Comparison of ENCODE assay signal across 8 cellular contexts in the genomic region with DNA sequence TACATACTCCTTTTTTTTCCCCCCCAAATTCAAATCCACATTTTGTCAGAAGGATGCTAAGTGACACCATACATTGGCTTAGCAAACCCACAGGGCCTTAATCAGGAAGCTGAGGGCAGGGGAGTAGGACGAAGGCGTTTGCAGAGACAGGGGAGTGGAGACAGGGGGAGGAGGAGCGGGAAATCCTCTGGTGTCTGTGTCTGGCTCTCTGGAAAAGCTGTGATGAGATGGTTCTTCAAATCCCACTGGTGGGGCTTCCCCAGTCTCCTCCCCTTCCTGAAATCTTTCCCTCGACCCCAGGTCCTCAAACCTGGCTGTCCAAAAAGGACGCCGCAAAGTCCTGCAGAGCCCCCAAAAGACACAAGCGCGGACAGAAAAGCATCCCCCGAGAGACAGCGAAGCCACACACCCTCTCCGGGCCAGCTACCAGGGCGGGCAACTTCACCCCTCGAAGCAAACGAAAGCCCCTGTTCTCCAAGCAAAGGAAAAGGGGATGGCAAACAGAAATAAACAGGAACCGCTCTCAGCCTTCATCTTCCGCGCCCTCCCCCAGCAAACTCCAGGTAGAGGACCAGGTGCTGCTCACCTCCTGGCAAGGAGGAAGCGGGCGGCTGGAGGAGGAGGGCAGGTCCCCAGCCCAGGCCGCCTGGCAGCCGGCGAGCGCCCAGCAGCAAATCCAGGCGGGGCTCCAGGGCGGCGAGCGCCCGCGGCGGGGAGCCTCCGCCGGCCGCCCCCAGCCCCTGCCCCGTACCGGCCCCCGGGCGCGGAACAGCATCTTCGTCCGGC. TPM values are rescaled to one million over a fixed set of nuclear protein-coding genes. Genes with fewer than 3 reads are reported as not detected.
A peak's percentile ranks its signal among the peaks of the same experiment; 100 is the strongest.
DNase-seq lines count a peak whose midpoint lies in the region; ATAC-seq, FAIRE-seq and TF ChIP-seq lines count a peak whose summit lies in the region.

No MANE protein-coding gene starts in this region.

- in situ Hi-C loops in ACHN (cut with HindIII; ENCODE audit: low pct_ligation_motif_present, low pct_unique_long_range_greater_than_20kb, low sequenced_read_pairs), result no loop called here

- H3K4me1 ChIP-seq in hepatocyte (ENCODE audit: insufficient read depth) (no peaks in the 10 kb centered on the region), rectal smooth muscle tissue (ENCODE audit: control insufficient read depth, insufficient read depth, low read length) (no peaks in the 10 kb centered on the region)

- no peak overlapping the region for H3K27ac Mint-ChIP-seq in activated naive CD8-positive, alpha-beta T cell treated with anti-CD3 and anti-CD28 coated beads, Interleukin-2, amount 10 ng/mL, durations not matched to agents 7 days and 5 days

- H3K27me3 ChIP-seq in hepatocyte (peaks cover 7% of the 10 kb centered on the region), rectal smooth muscle tissue (ENCODE audit: control insufficient read depth, insufficient read depth, low read length) (no peaks in the 10 kb centered on the region)

- H3K4me3 ChIP-seq in hepatocyte (peak overlapping the region; percentile 75), rectal smooth muscle tissue (ENCODE audit: low read length) (peak overlapping the region; percentile 64)

- H3K36me3 Mint-ChIP-seq in activated naive CD8-positive, alpha-beta T cell treated with anti-CD3 and anti-CD28 coated beads, Interleukin-2, amount 10 ng/mL, durations not matched to agents 7 days and 5 days, result no peaks in the 10 kb centered on the region

- whole genome bisulfite sequencing in hepatocyte (ENCODE audit: low lambda C conversion rate, missing lambda C conversion rate), result 4% methylated on average over 19 of the region's 40 CpGs

- H3K4me3 Mint-ChIP-seq in activated naive CD8-positive, alpha-beta T cell treated with anti-CD3 and anti-CD28 coated beads, Interleukin-2, amount 10 ng/mL, durations not matched to agents 7 days and 5 days, result peak overlapping the region; percentile 76

- no peaks in the 10 kb centered on the region for H3K9me2 ChIP-seq in hepatocyte (replicated peaks; ENCODE audit: insufficient read depth)

- peaks cover 13% of the 10 kb centered on the region for H3K27me3 Mint-ChIP-seq in activated naive CD8-positive, alpha-beta T cell treated with anti-CD3 and anti-CD28 coated beads, Interleukin-2, amount 10 ng/mL, durations not matched to agents 7 days and 5 days

- TF ChIP-seq POLR2A in GM12891 (IDR thresholded peaks at IDR 0.05; ENCODE audit: low read depth, low read length), result no peak

- H3K27ac ChIP-seq in hepatocyte (no peak overlapping the region), rectal smooth muscle tissue (ENCODE audit: low read depth, low read length) (no peak overlapping the region)

- H3K36me3 ChIP-seq in hepatocyte (replicated peaks; ENCODE audit: insufficient read depth, low read depth) (no peaks in the 10 kb centered on the region), rectal smooth muscle tissue (ENCODE audit: control insufficient read depth, insufficient read depth, low read length) (no peaks in the 10 kb centered on the region)

- no peaks in the 10 kb centered on the region for H4K20me1 ChIP-seq in hepatocyte (ENCODE audit: insufficient read depth, poor library complexity, severe bottlenecking)

- POLR2A ChIA-PET in activated naive CD8-positive, alpha-beta T cell treated with anti-CD3 and anti-CD28 coated beads, Interleukin-2, amount 10 ng/mL, durations not matched to agents 7 days and 5 days (lab: Charles Lee), result interaction anchor here (2.0 kb wide), 1 partner anchor 94 kb away, joined by 9 read pairs; a partner anchor contains a TSS

- no peak for FAIRE-seq in GM12891 (lab: Jason Lieb, UNC)

- H3K9me3 Mint-ChIP-seq in activated naive CD8-positive, alpha-beta T cell treated with anti-CD3 and anti-CD28 coated beads, Interleukin-2, amount 10 ng/mL, durations not matched to agents 7 days and 5 days, result no peaks in the 10 kb centered on the region

- peak; percentile 38 for ATAC-seq in HG02884 (IDR thresholded peaks at IDR 0.05; ENCODE audit: unreplicated experiment)
- ATAC-seq in activated naive CD8-positive, alpha-beta T cell treated with anti-CD3 and anti-CD28 coated beads, Interleukin-2, amount 10 ng/mL, durations not matched to agents 7 days and 5 days (ENCODE audit: low read depth), result peak; percentile 39

- peak overlapping the region; percentile 5 for H3K9ac ChIP-seq in rectal smooth muscle tissue (ENCODE audit: low read length)

- no peaks in the 10 kb centered on the region for H3K9me3 ChIP-seq in hepatocyte (ENCODE audit: low read depth)

- no peak for TF ChIP-seq CTCF in hepatocyte (IDR thresholded peaks at IDR 0.05; ENCODE audit: poor library complexity)

- no peaks in the 10 kb centered on the region for H3K79me2 ChIP-seq in hepatocyte

- H2AFZ ChIP-seq in hepatocyte, result peak overlapping the region; percentile 91

- H3K4me1 Mint-ChIP-seq in activated naive CD8-positive, alpha-beta T cell treated with anti-CD3 and anti-CD28 coated beads, Interleukin-2, amount 10 ng/mL, durations not matched to agents 7 days and 5 days, result peaks cover 11% of the 10 kb centered on the region

- peak overlapping the region; percentile 93 for H3K4me2 ChIP-seq in hepatocyte

- peak; percentile 13 for DNase-seq in 8988T
- peak; percentile 14 for DNase-seq in GM12891 (ENCODE audit: insufficient read length, low spot score)
- peak; percentile 61 to 91 for DNase-seq in NCI-H526 (lab: John Stamatoyannopoulos, UW)
- no peak for DNase-seq in activated naive CD8-positive, alpha-beta T cell treated with anti-CD3 and anti-CD28 coated beads, Interleukin-2, amount 10 ng/mL, durations not matched to agents 7 days and 5 days
- peak; percentile 22 for DNase-seq in hepatocyte (ENCODE audit: low spot score)
- DNase-seq in ACHN, result no peak

TF ChIP-seq in GM12891, 5 proteins besides CTCF, POLR2A, EP300 and RAD21:
- TF ChIP-seq POU2F2 (IDR thresholded peaks at IDR 0.05; ENCODE audit: low read depth, low read length) (no peak), SPI1 (IDR thresholded peaks at IDR 0.05; ENCODE audit: low read depth, low read length) (no peak)

RNA-seq across cellular contexts. Expression of a gene that starts 0.5 kb away (rescaled TPM):
- polyA plus RNA-seq in GM12891 (2012; ENCODE audit: low read depth, missing spikeins), result 2.3 TPM
- 1 to 10 TPM; 2.9 to 4.2 TPM for total RNA-seq in activated naive CD8-positive, alpha-beta T cell treated with anti-CD3 and anti-CD28 coated beads, Interleukin-2, amount 10 ng/mL, durations not matched to agents 7 days and 5 days
- total RNA-seq in hepatocyte, result 26.7 and 28.3 TPM in 2 replicates
- polyA plus RNA-seq in hepatocyte, result 12.7 and 19.6 TPM in 2 replicates

Comparison
In these comparisons a context has a peak if more than half of its experiments do, and no peak if none do; other contexts are left out.
1. DNase-seq: peak in 8988T (single experiment), GM12891 (single experiment), NCI-H526 (2 of 2) and hepatocyte (single experiment); none in activated naive CD8-positive, alpha-beta T cell treated with anti-CD3 and anti-CD28 coated beads, Interleukin-2, amount 10 ng/mL, durations not matched to agents 7 days and 5 days (single experiment) and ACHN (single experiment).